Comparison of ENCODE assay signal across 1 cellular context in genomic region chr7:26291699-26292538, GRCh38.
A peak's percentile ranks its signal among the peaks of the same experiment; 100 is the strongest.
TF ChIP-seq lines count a peak whose summit lies in the region.

SNX10 (plus strand) TSS chr7:26291862; CDS start chr7:26346443, 54,581 bp downstream.

TF ChIP-seq in HepG2, 621 proteins besides CTCF, POLR2A, EP300 and RAD21 (continued from another document and continues in another):
- TF ChIP-seq HIC2 (CRISPR knock-in tag; IDR thresholded peaks at IDR 0.05; ENCODE audit: low read depth), result no peak
- no peak for TF ChIP-seq MED8 (CRISPR knock-in tag; IDR thresholded peaks at IDR 0.05; ENCODE audit: insufficient replicate concordance)
- peak; percentile 43; the same call in 1 of the 2 replicates for TF ChIP-seq ZGPAT (CRISPR knock-in tag; IDR thresholded peaks at IDR 0.05)
- TF ChIP-seq TOE1 (CRISPR knock-in tag; IDR thresholded peaks at IDR 0.05), result no peak
- TF ChIP-seq ATM (IDR thresholded peaks at IDR 0.05; ENCODE audit: borderline replicate concordance), result no peak
- no peak for TF ChIP-seq GPBP1L1 (CRISPR knock-in tag; IDR thresholded peaks at IDR 0.05)
- TF ChIP-seq ZFP41 (CRISPR knock-in tag; IDR thresholded peaks at IDR 0.05; ENCODE audit: borderline replicate concordance), result no peak
- no peak for TF ChIP-seq REXO4 (CRISPR knock-in tag; IDR thresholded peaks at IDR 0.05; ENCODE audit: borderline replicate concordance)
- TF ChIP-seq PPARG (CRISPR knock-in tag; conservative IDR thresholded peaks at IDR 0.05), result no peak
- TF ChIP-seq KDM6A (CRISPR knock-in tag; IDR thresholded peaks at IDR 0.05; ENCODE audit: low read depth), result no peak
- TF ChIP-seq ZSCAN21 (CRISPR knock-in tag; IDR thresholded peaks at IDR 0.05; ENCODE audit: borderline replicate concordance), result peak; percentile 77; the same call in 1 of the 2 replicates
- no peak for TF ChIP-seq ZNF207 (IDR thresholded peaks at IDR 0.05; ENCODE audit: borderline replicate concordance)
- TF ChIP-seq HDAC1 (CRISPR knock-in tag; IDR thresholded peaks at IDR 0.05), result peak; percentile 48
- peak; percentile 89 for TF ChIP-seq ETV5 (CRISPR knock-in tag; IDR thresholded peaks at IDR 0.05; ENCODE audit: borderline replicate concordance)
- TF ChIP-seq HNF4G (IDR thresholded peaks at IDR 0.05; ENCODE audit: borderline replicate concordance, low read depth, low read length), result no peak
- TF ChIP-seq HNF4G (CRISPR knock-in tag; IDR thresholded peaks at IDR 0.05; ENCODE audit: borderline replicate concordance, low read depth), result no peak
- TF ChIP-seq ZBTB38 (CRISPR knock-in tag; IDR thresholded peaks at IDR 0.05), result peak; percentile 38; the same call in 1 of the 2 replicates
- TF ChIP-seq SNAPC2 (CRISPR knock-in tag; IDR thresholded peaks at IDR 0.05), result 0 out of 2 replicates have a peak, but pooled peaks have one; percentile 35
- TF ChIP-seq ZNF224 (CRISPR knock-in tag; IDR thresholded peaks at IDR 0.05), result no peak
- no peak for TF ChIP-seq ZNF639 (CRISPR knock-in tag; conservative IDR thresholded peaks at IDR 0.05)
- no peak for TF ChIP-seq ZSCAN12 (CRISPR knock-in tag; IDR thresholded peaks at IDR 0.05)
- peak; percentile 62; the same call in 1 of the 2 replicates for TF ChIP-seq GATAD2A (CRISPR knock-in tag; IDR thresholded peaks at IDR 0.05)
- no peak for TF ChIP-seq ZNF501 (CRISPR knock-in tag; IDR thresholded peaks at IDR 0.05)
- TF ChIP-seq ZMYM2 (CRISPR knock-in tag; IDR thresholded peaks at IDR 0.05), result no peak; the same call in 1 of the 2 replicates
- 0 out of 2 replicates have a peak, but pooled peaks have one; percentile 22 for TF ChIP-seq THAP9 (CRISPR knock-in tag; IDR thresholded peaks at IDR 0.05; ENCODE audit: borderline replicate concordance)
- 0 out of 2 replicates have a peak, but pooled peaks have one; percentile 51 for TF ChIP-seq ZNF383 (CRISPR knock-in tag; IDR thresholded peaks at IDR 0.05; ENCODE audit: borderline replicate concordance)
- TF ChIP-seq TGIF2 (CRISPR knock-in tag; IDR thresholded peaks at IDR 0.05), result no peak
- no peak for TF ChIP-seq REST (IDR thresholded peaks at IDR 0.05; ENCODE audit: borderline replicate concordance in 1 of 2, low read depth in 1 of 2, low read length in 2 of 2)
- peak; percentile 30; the same call in 1 of the 2 replicates for TF ChIP-seq NR2C2 (CRISPR knock-in tag; IDR thresholded peaks at IDR 0.05; ENCODE audit: borderline replicate concordance)
- no peak for TF ChIP-seq PAX8 (CRISPR knock-in tag; IDR thresholded peaks at IDR 0.05; ENCODE audit: borderline replicate concordance)
- TF ChIP-seq CENPT (CRISPR knock-in tag; IDR thresholded peaks at IDR 0.05; ENCODE audit: low read depth), result no peak
- no peak for TF ChIP-seq RAD51 (IDR thresholded peaks at IDR 0.05; ENCODE audit: borderline replicate concordance)
- TF ChIP-seq GTF2F1 (IDR thresholded peaks at IDR 0.05; ENCODE audit: low read length), result no peak
- TF ChIP-seq ZNF781 (CRISPR knock-in tag; IDR thresholded peaks at IDR 0.05; ENCODE audit: borderline replicate concordance, not compliant biosample characterization), result no peak
- TF ChIP-seq KLF11 (CRISPR knock-in tag; IDR thresholded peaks at IDR 0.05), result no peak
- TF ChIP-seq LCORL (IDR thresholded peaks at IDR 0.05), result no peak
- peak; percentile 72 for TF ChIP-seq LCORL (CRISPR knock-in tag; IDR thresholded peaks at IDR 0.05)
- TF ChIP-seq DMAP1 (CRISPR knock-in tag; IDR thresholded peaks at IDR 0.05), result no peak
- no peak for TF ChIP-seq FUBP1 (CRISPR knock-in tag; IDR thresholded peaks at IDR 0.05; ENCODE audit: borderline replicate concordance)
- no peak for TF ChIP-seq CREB3 (CRISPR knock-in tag; IDR thresholded peaks at IDR 0.05)
- no peak for TF ChIP-seq MTF1 (CRISPR knock-in tag; IDR thresholded peaks at IDR 0.05)
- no peak for TF ChIP-seq JDP2 (CRISPR knock-in tag; IDR thresholded peaks at IDR 0.05; ENCODE audit: borderline replicate concordance)
- TF ChIP-seq ZNF629 (CRISPR knock-in tag; conservative IDR thresholded peaks at IDR 0.05), result peak; percentile 85
- TF ChIP-seq ZNF615 (CRISPR knock-in tag; IDR thresholded peaks at IDR 0.05; ENCODE audit: borderline replicate concordance), result no peak
- no peak for TF ChIP-seq ZBTB10 (CRISPR knock-in tag; IDR thresholded peaks at IDR 0.05; ENCODE audit: borderline replicate concordance)
